ENCODE assay signal across 1 cellular context in the genomic region with DNA sequence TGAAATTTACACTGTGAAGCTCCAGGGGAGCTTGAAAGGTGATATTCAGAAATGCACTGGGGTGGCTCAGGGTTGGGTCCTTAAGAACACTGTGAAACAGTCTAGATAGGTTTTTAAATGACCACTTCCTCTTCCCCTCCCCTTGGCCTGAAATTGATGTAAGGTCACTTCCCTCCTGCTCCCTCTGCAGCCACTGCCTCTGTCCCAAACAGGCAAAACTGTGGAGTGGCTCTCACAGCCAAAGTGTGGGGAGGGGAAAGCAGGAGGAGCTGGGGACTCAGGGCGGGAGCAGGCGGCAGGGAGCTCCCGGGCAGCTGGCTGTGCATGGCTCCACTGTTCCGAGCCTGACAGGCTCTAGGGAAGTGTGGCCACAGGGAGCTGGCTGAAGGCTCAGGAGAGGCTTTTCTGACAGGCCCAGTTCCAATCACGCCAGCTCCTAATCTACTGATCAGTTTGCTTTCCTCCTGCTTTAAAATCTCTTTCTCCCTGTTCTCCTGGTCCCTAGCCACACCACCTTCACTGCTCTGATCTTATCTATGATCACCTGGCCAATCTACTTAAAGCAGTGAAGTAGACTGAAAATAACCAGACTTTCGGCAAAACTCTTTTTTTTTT.
TF ChIP-seq lines count a peak whose summit lies in the region.

No MANE protein-coding gene starts in this region.

TF ChIP-seq in endothelial cell of umbilical vein, 7 proteins besides CTCF, POLR2A, EP300 and RAD21:
- TF ChIP-seq POLR2AphosphoS5 (IDR thresholded peaks at IDR 0.05; ENCODE audit: insufficient read depth, low read depth, low read length) (no peak), JUN (IDR thresholded peaks at IDR 0.05; ENCODE audit: borderline replicate concordance, insufficient read depth, insufficient read length, low read depth) (no peak), FOS (IDR thresholded peaks at IDR 0.05; ENCODE audit: borderline replicate concordance, insufficient read depth, low read length) (no peak), MYC (IDR thresholded peaks at IDR 0.05; ENCODE audit: low read depth, low read length) (no peak), MAX (IDR thresholded peaks at IDR 0.05; ENCODE audit: insufficient read depth, insufficient read length) (no peak), EZH2 (IDR thresholded peaks at IDR 0.05; ENCODE audit: borderline replicate concordance, low read depth, low read length, severe bottlenecking) (no peak), GATA2 (IDR thresholded peaks at IDR 0.05; ENCODE audit: insufficient read depth, insufficient read length, low read depth, low read length) (no peak)
